Comparison of ENCODE assay signal across 21 cellular contexts in genomic region chr10:63673846-63674245, GRCh38.
DNase-seq lines count a peak whose midpoint lies in the region; ATAC-seq, FAIRE-seq and TF ChIP-seq lines count a peak whose summit lies in the region.
"Had no signal": no experiment of that assay in that cellular context is flagged by ENCODE, and none has a peak within 500 bp of the region (broad histone marks: within the 10 kb centered on the region; RNA-seq: fewer than 3 reads in every experiment).

No MANE protein-coding gene starts in this region.

- no peak overlapping the region for H4K5ac ChIP-seq in IMR-90 (ENCODE audit: low read depth, low read length)
- no peak overlapping the region for H4K5ac ChIP-seq in H1 (ENCODE audit: insufficient read length, low read depth, low read length)

- dilution Hi-C loops in IMR-90 (cut with HindIII; ENCODE audit: low sequenced_read_pairs, unreplicated experiment), result no loop called here

- ATAC-seq in HepG2 (no peak), right lobe of liver (no peak), IMR-90 (ENCODE audit: low read depth) (no peak), HG02884 (IDR thresholded peaks at IDR 0.05; ENCODE audit: unreplicated experiment) (no peak)
- ATAC-seq: CD8-positive, alpha-beta T cell; GM12878; HCT116 had no signal

- no peak overlapping the region for H2BK120ac ChIP-seq in IMR-90 (ENCODE audit: low read depth, low read length)
- H2BK120ac ChIP-seq in H1 (replicated peaks; ENCODE audit: low read depth, low read length), result no peak overlapping the region

- H3K4me2 ChIP-seq in HepG2 (ENCODE audit: low read depth, low read length), result no peak overlapping the region
- no peak overlapping the region for H3K4me2 ChIP-seq in IMR-90 (ENCODE audit: low read depth, low read length)
- H3K4me2 ChIP-seq in H1 (ENCODE audit: insufficient read depth in 1 of 2, low read depth in 2 of 2, low read length in 2 of 2), result no peak overlapping the region
- H3K4me2 ChIP-seq: BLaER1 had no signal

- H3K79me2 ChIP-seq in HepG2 (ENCODE audit: insufficient read depth, low read length) (no peaks in the 10 kb centered on the region), H1 (ENCODE audit: control insufficient read depth in 1 of 2, insufficient read depth in 2 of 2, low read length in 2 of 2) (no peaks in the 10 kb centered on the region)

- 0 out of 2 replicates have a peak, but pooled peaks cover 6% of the 10 kb centered on the region for H3K9me1 ChIP-seq in IMR-90 (ENCODE audit: insufficient read depth, low read length)

- H3K79me1 ChIP-seq in IMR-90 (ENCODE audit: low read depth in 1 of 2, low read length in 2 of 2) (no peaks in the 10 kb centered on the region), H1 (ENCODE audit: low read depth, low read length) (no peaks in the 10 kb centered on the region)

- H4K91ac ChIP-seq in IMR-90 (ENCODE audit: insufficient read depth, low read depth, low read length), result no peak overlapping the region
- no peak overlapping the region for H4K91ac ChIP-seq in H1 (replicated peaks; ENCODE audit: insufficient read length, low read length)

- no peak overlapping the region for H3K14ac ChIP-seq in IMR-90 (replicated peaks; ENCODE audit: low read depth, low read length)
- no peak overlapping the region for H3K14ac ChIP-seq in H1 (ENCODE audit: insufficient read length)

- TF ChIP-seq RAD21 in HepG2 (CRISPR knock-in tag; IDR thresholded peaks at IDR 0.05), result no peak
- TF ChIP-seq RAD21 in IMR-90 (IDR thresholded peaks at IDR 0.05; ENCODE audit: low read length), result no peak
- no peak for TF ChIP-seq RAD21 in H1 (IDR thresholded peaks at IDR 0.05 in 1 of 2, conservative IDR thresholded peaks at IDR 0.05 in 1 of 2; ENCODE audit: low read depth in 2 of 2, low read length in 2 of 2)

- TF ChIP-seq POLR2A in HepG2 (IDR thresholded peaks at IDR 0.05; ENCODE audit: insufficient read depth in 1 of 2, low read depth in 2 of 2, low read length in 2 of 2) (no peak), right lobe of liver (IDR thresholded peaks at IDR 0.05) (no peak), IMR-90 (IDR thresholded peaks at IDR 0.05; ENCODE audit: low read depth, low read length) (no peak), H1 (IDR thresholded peaks at IDR 0.05; ENCODE audit: control extremely low read depth in 1 of 2, low read depth in 2 of 2, low read length in 2 of 2) (no peak)

- H3K4ac ChIP-seq in IMR-90 (ENCODE audit: low read depth, low read length) (no peak overlapping the region), H1 (replicated peaks; ENCODE audit: insufficient read length, low read depth, low read length) (no peak overlapping the region)

- H2BK15ac ChIP-seq in IMR-90 (ENCODE audit: low read depth, low read length) (no peak overlapping the region), H1 (ENCODE audit: low read length) (no peak overlapping the region)

- no peak overlapping the region for H2AK5ac ChIP-seq in IMR-90 (ENCODE audit: low read depth, low read length)
- H2AK5ac ChIP-seq in H1 (ENCODE audit: low read depth, low read length), result no peak overlapping the region

- FAIRE-seq in HepG2 (lab: Jason Lieb, UNC) (no peak), H1 (lab: Jason Lieb, UNC) (no peak)
- FAIRE-seq: D721Med, GM12878, GM19239 had no signal

- no peak overlapping the region for H2AK9ac ChIP-seq in IMR-90 (replicated peaks; ENCODE audit: low read depth, low read length, poor library complexity)

- H3K56ac ChIP-seq in IMR-90 (ENCODE audit: extremely low read depth, insufficient read depth, low read length) (no peak overlapping the region), H1 (replicated peaks; ENCODE audit: insufficient read length, low read depth, low read length) (no peak overlapping the region)

- H3K9ac ChIP-seq in HepG2 (ENCODE audit: insufficient read depth, low read depth, low read length) (no peak overlapping the region), IMR-90 (ENCODE audit: low read depth, low read length) (no peak overlapping the region), H1 (replicated peaks in 1 of 4; ENCODE audit: extremely low read depth in 1 of 4, low read depth in 3 of 4, low read length in 3 of 4) (no peak overlapping the region)
- H3K9ac ChIP-seq: BLaER1, GM23248 had no signal

- H3K9me3 ChIP-seq in HepG2 (ENCODE audit: low read length), result no peaks in the 10 kb centered on the region
- no peaks in the 10 kb centered on the region for H3K9me3 ChIP-seq in right lobe of liver
- no peaks in the 10 kb centered on the region for H3K9me3 ChIP-seq in IMR-90 (ENCODE audit: control insufficient read depth, insufficient read depth, low read length)
- no peaks in the 10 kb centered on the region for H3K9me3 ChIP-seq in H1 (ENCODE audit: insufficient read depth in 2 of 2, low read depth in 1 of 2, low read length in 1 of 2)
- H3K9me3 ChIP-seq: BLaER1 had no signal

- BruUV-seq in HepG2 (replicated peaks; lab: Mats Ljungman, UMichigan), result no TSS peak
- no TSS peak for BruUV-seq in IMR-90 (replicated peaks; lab: Mats Ljungman, UMichigan)

- no peak overlapping the region for H2AFZ ChIP-seq in HepG2 (ENCODE audit: low read length)
- H2AFZ ChIP-seq in IMR-90 (replicated peaks; ENCODE audit: low read length, poor library complexity), result no peak overlapping the region
- H2AFZ ChIP-seq in H1 (ENCODE audit: low read length), result no peak overlapping the region
- H2AFZ ChIP-seq: GM23248 had no signal

- H3K23me2 ChIP-seq in H1 (ENCODE audit: low read depth, low read length), result no peaks in the 10 kb centered on the region

- H3K4me3 ChIP-seq in HepG2 (replicated peaks in 1 of 3; ENCODE audit: insufficient read depth in 1 of 3, low read depth in 2 of 3, low read length in 3 of 3) (no peak overlapping the region), right lobe of liver (no peak overlapping the region), IMR-90 (ENCODE audit: insufficient read depth, low read depth, low read length) (no peak overlapping the region), H1 (ENCODE audit: extremely low read depth in 1 of 4, insufficient read depth in 2 of 4, low read depth in 3 of 4, low read length in 4 of 4) (no peak overlapping the region)
- H3K4me3 ChIP-seq: BLaER1, GM12878, GM23248 had no signal

- H3K36me3 ChIP-seq in HepG2 (replicated peaks in 1 of 2; ENCODE audit: control insufficient read depth in 1 of 2, insufficient read depth in 2 of 2, low read length in 2 of 2), result no peaks in the 10 kb centered on the region
- H3K36me3 ChIP-seq in right lobe of liver, result no peaks in the 10 kb centered on the region
- no peaks in the 10 kb centered on the region for H3K36me3 ChIP-seq in IMR-90 (ENCODE audit: control insufficient read depth, insufficient read depth, low read length)
- no peaks in the 10 kb centered on the region for H3K36me3 ChIP-seq in H1 (ENCODE audit: control insufficient read depth in 2 of 4, insufficient read depth in 4 of 4, low read length in 3 of 4)
- H3K36me3 ChIP-seq: BLaER1 had no signal

- POLR2A ChIA-PET in HepG2 (lab: Yijun Ruan, JAX), result no interaction called here
- POLR2A ChIA-PET in IMR-90 (lab: Charles Lee; ENCODE audit: unreplicated experiment), result no interaction called here
- POLR2A ChIA-PET in H1 (lab: Charles Lee; ENCODE audit: partially characterized antibody), result no interaction called here

- in situ Hi-C loops in HepG2 (cut with HindIII; ENCODE audit: extremely low pct_ligation_motif_present, low pct_unique_long_range_greater_than_20kb) (no loop called here), IMR-90 (cut with MboI; ENCODE audit: low sequenced_read_pairs) (no loop called here)

- CTCF ChIA-PET in HepG2 (lab: Yijun Ruan, JAX; ENCODE audit: low intra/inter-chr PET ratio, low total read pairs), result no interaction called here
- CTCF ChIA-PET in IMR-90 (lab: Yijun Ruan, JAX), result interaction anchor here (0.6 to 0.7 kb wide), 2 partner anchors 92 to 126 kb away, joined by 3 to 4 read pairs; no protein-coding TSS in a partner anchor
- CTCF ChIA-PET in H1 (lab: Charles Lee; ENCODE audit: partially characterized antibody), result interaction anchor here (0.6 to 1.0 kb wide), 3 partner anchors 16 to 565 kb away, joined by 3 to 4 read pairs (median 3); no protein-coding TSS in a partner anchor

- DNase-seq in HepG2 (ENCODE audit: low spot score) (no peak), right lobe of liver (no peak), IMR-90 (no peak), H1 (ENCODE audit: low read depth in 1 of 2, low spot score in 2 of 2) (no peak)
- no peak for DNase-seq in stimulated activated CD4-positive, alpha-beta T cell treated with anti-CD3 and anti-CD28 coated beads, Interleukin-4, amount 100 ng/mL, for 24 hours
- DNase-seq: CD4-positive, CD25-positive, alpha-beta regulatory T cell; CD8-positive, alpha-beta T cell; DMS 273 treated with DMSO at 0.1 percent for 48 hours; DMS79; EL; GDM1; GM23248; H9; HFFc6 had no signal

- H3K18ac ChIP-seq in IMR-90 (ENCODE audit: low read depth, low read length), result no peak overlapping the region
- H3K18ac ChIP-seq in H1 (ENCODE audit: extremely low read depth, low read length), result no peak overlapping the region

- TF ChIP-seq CTCF in HepG2 (CRISPR knock-in tag; IDR thresholded peaks at IDR 0.05) (no peak), right lobe of liver (IDR thresholded peaks at IDR 0.05) (no peak), IMR-90 (conservative IDR thresholded peaks at IDR 0.05; ENCODE audit: low read depth, low read length) (no peak), H1 (IDR thresholded peaks at IDR 0.05; ENCODE audit: control extremely low read depth in 1 of 3, insufficient read depth in 1 of 3, low read depth in 1 of 3, low read length in 3 of 3) (no peak)

- H3K27me3 ChIP-seq in HepG2 (ENCODE audit: control insufficient read depth in 1 of 2, insufficient read depth in 2 of 2, low read length in 2 of 2), result no peaks in the 10 kb centered on the region
- H3K27me3 ChIP-seq in right lobe of liver, result no peaks in the 10 kb centered on the region
- H3K27me3 ChIP-seq in IMR-90 (ENCODE audit: control insufficient read depth, insufficient read depth, low read length), result no peaks in the 10 kb centered on the region
- H3K27me3 ChIP-seq in H1 (replicated peaks in 1 of 4; ENCODE audit: control insufficient read depth in 3 of 4, extremely low read depth in 1 of 4, insufficient read depth in 3 of 4, low read length in 3 of 4), result no peaks in the 10 kb centered on the region
- H3K27me3 ChIP-seq: BLaER1 had no signal

- no peak overlapping the region for H2BK5ac ChIP-seq in IMR-90 (ENCODE audit: low read depth, low read length, poor library complexity, severe bottlenecking)
- H2BK5ac ChIP-seq in H1 (ENCODE audit: low read depth, low read length), result no peak overlapping the region

- H3K27ac ChIP-seq in HepG2 (ENCODE audit: extremely low read length, insufficient read depth, low read length) (no peak overlapping the region), right lobe of liver (no peak overlapping the region), IMR-90 (ENCODE audit: insufficient read depth, low read length) (no peak overlapping the region), H1 (ENCODE audit: low read depth, low read length) (no peak overlapping the region)
- H3K27ac ChIP-seq: BLaER1, C4-2B, GM23248 had no signal

- TF ChIP-seq EP300 in HepG2 (IDR thresholded peaks at IDR 0.05; ENCODE audit: low read depth in 2 of 2, low read length in 2 of 2), result no peak
- no peak for TF ChIP-seq EP300 in HepG2 (CRISPR knock-in tag; IDR thresholded peaks at IDR 0.05; ENCODE audit: borderline replicate concordance)
- TF ChIP-seq EP300 in H1 (IDR thresholded peaks at IDR 0.05; ENCODE audit: borderline replicate concordance in 1 of 2, low read depth in 2 of 2, low read length in 2 of 2), result no peak

- H4K20me1 ChIP-seq in HepG2 (ENCODE audit: insufficient read depth, low read length) (no peaks in the 10 kb centered on the region), IMR-90 (ENCODE audit: insufficient read depth, low read length) (no peaks in the 10 kb centered on the region), H1 (replicated peaks in 1 of 2; ENCODE audit: control insufficient read depth in 1 of 2, insufficient read depth in 2 of 2, low read length in 2 of 2) (no peaks in the 10 kb centered on the region)
- H4K20me1 ChIP-seq: BLaER1 had no signal

- H3K4me1 ChIP-seq in HepG2 (ENCODE audit: insufficient read depth, low read length) (no peaks in the 10 kb centered on the region), right lobe of liver (peaks cover 0 to 10% (median 3%) of the 10 kb centered on the region in 4 donors), IMR-90 (ENCODE audit: control insufficient read depth, insufficient read depth, low read length) (no peaks in the 10 kb centered on the region; the same call in 1 of the 2 replicates), H1 (replicated peaks in 1 of 4; ENCODE audit: control insufficient read depth in 3 of 4, insufficient read depth in 4 of 4, low read length in 3 of 4) (peaks cover 3 to 20% (median 16%) of the 10 kb centered on the region in 4 experiments; a peak in 6 of 7 replicates)

- H3K23ac ChIP-seq in IMR-90 (ENCODE audit: low read depth, low read length) (no peak overlapping the region), H1 (ENCODE audit: insufficient read length) (no peak overlapping the region)

- H2BK20ac ChIP-seq in IMR-90 (ENCODE audit: low read depth, low read length) (no peak overlapping the region), H1 (ENCODE audit: low read length) (no peak overlapping the region)

- H4K8ac ChIP-seq in IMR-90 (ENCODE audit: low read depth in 2 of 2, low read length in 2 of 2) (no peak overlapping the region), H1 (ENCODE audit: extremely low read depth, insufficient read depth, low read length) (no peak overlapping the region)

- intact Hi-C loops in HepG2 (cut with micrococcal nuclease; ENCODE audit: unreplicated experiment) (no loop called here), right lobe of liver (cut with DNase I) (no loop called here), IMR-90 (cut with micrococcal nuclease) (no loop called here)

- H2BK12ac ChIP-seq in H1 (ENCODE audit: low read depth, low read length), result no peak overlapping the region

Comparison
In these comparisons a context has a peak if more than half of its experiments do, and no peak if none do; other contexts are left out.
1. Of the 41 proteins assayed by ChIP-seq in both HepG2 and H1: peak only in HepG2: none; only in H1: none; in both: MAFK; in neither: 40.